ENCODE assay signal across 19 cellular contexts in genomic region chr1:175744833-175745232, GRCh38. TPM values are rescaled to one million over a fixed set of nuclear protein-coding genes. Genes with fewer than 3 reads are reported as not detected.
A peak's percentile ranks its signal among the peaks of the same experiment; 100 is the strongest.
DNase-seq lines count a peak whose midpoint lies in the region; ATAC-seq, FAIRE-seq and TF ChIP-seq lines count a peak whose summit lies in the region.
"Had no signal": no experiment of that assay in that cellular context is flagged by ENCODE, and none has a peak within 500 bp of the region (broad histone marks: within the 10 kb centered on the region; RNA-seq: fewer than 3 reads in every experiment).

No MANE protein-coding gene starts in this region.

- H3K4me3 ChIP-seq in right lobe of liver = no peak overlapping the region
- H3K4me3 ChIP-seq in HepG2 (replicated peaks in 1 of 3; ENCODE audit: insufficient read depth in 1 of 3, low read depth in 2 of 3, low read length in 3 of 3) = no peak overlapping the region
- no peak overlapping the region for H3K4me3 ChIP-seq in fibroblast of the aortic adventitia (ENCODE audit: low read depth, low read length)
- H3K4me3 ChIP-seq: right atrium auricular region had no signal

- no peak for TF ChIP-seq POLR2A in right lobe of liver (IDR thresholded peaks at IDR 0.05)
- TF ChIP-seq POLR2A in HepG2 (IDR thresholded peaks at IDR 0.05; ENCODE audit: insufficient read depth in 1 of 2, low read depth in 2 of 2, low read length in 2 of 2) = no peak

- TF ChIP-seq EP300 in HepG2 (IDR thresholded peaks at IDR 0.05; ENCODE audit: low read depth in 2 of 2, low read length in 2 of 2) (no peak), HepG2 (CRISPR knock-in tag; IDR thresholded peaks at IDR 0.05; ENCODE audit: borderline replicate concordance) (no peak)

- no peaks in the 10 kb centered on the region for H3K36me3 ChIP-seq in right lobe of liver
- H3K36me3 ChIP-seq in HepG2 (replicated peaks in 1 of 2; ENCODE audit: control insufficient read depth in 1 of 2, insufficient read depth in 2 of 2, low read length in 2 of 2) = no peaks in the 10 kb centered on the region
- H3K36me3 ChIP-seq: right atrium auricular region had no signal

- H2AFZ ChIP-seq in HepG2 (ENCODE audit: low read length) = no peak overlapping the region

- H4K20me1 ChIP-seq in HepG2 (ENCODE audit: insufficient read depth, low read length) = 0 out of 2 replicates have a peak, but pooled peaks cover 3% of the 10 kb centered on the region

- H3K27me3 ChIP-seq in right lobe of liver = no peaks in the 10 kb centered on the region
- H3K27me3 ChIP-seq in HepG2 (ENCODE audit: control insufficient read depth in 1 of 2, insufficient read depth in 2 of 2, low read length in 2 of 2) = no peaks in the 10 kb centered on the region; a peak in 1 of 5 replicates
- H3K27me3 ChIP-seq: right atrium auricular region had no signal

- DNase-seq in right lobe of liver (no peak), HepG2 (ENCODE audit: low spot score) (no peak), SK-MEL-5 (ENCODE audit: low read depth, low spot score) (peak; percentile 6), fibroblast of the aortic adventitia (ENCODE audit: low read depth) (no peak), NCI-H187 treated with DMSO at 0.1 percent for 48 hours (lab: John Stamatoyannopoulos, UW) (no peak), hepatic stellate cell (ENCODE audit: low spot score) (no peak), HTR-8/SVneo (ENCODE audit: insufficient read length, low spot score) (no peak)
- DNase-seq in stimulated activated CD4-positive, alpha-beta T cell treated with anti-CD3 and anti-CD28 coated beads, Interleukin-4, amount 100 ng/mL, for 1 hour = no peak
- DNase-seq: activated CD4-positive, alpha-beta T cell treated with anti-CD3 and anti-CD28 coated beads for 48 hours; activated CD8-positive, alpha-beta memory T cell treated with anti-CD3 and anti-CD28 coated beads, Interleukin-2, amount 50 U/mL, for 4 hours; anterior cingulate cortex; Caco-2; head of caudate nucleus; islet precursor cell; NCI-H82; SHP77 had no signal

- no peak for FAIRE-seq in HepG2 (lab: Jason Lieb, UNC)
- FAIRE-seq in HTR-8/SVneo (lab: Jason Lieb, UNC) = no peak

- TF ChIP-seq CTCF in right lobe of liver (IDR thresholded peaks at IDR 0.05) = peak in 3 of 4 donors; percentile 17 to 35 (median 31)
- TF ChIP-seq CTCF in HepG2 (CRISPR knock-in tag; IDR thresholded peaks at IDR 0.05) = no peak
- TF ChIP-seq CTCF in fibroblast of the aortic adventitia (IDR thresholded peaks at IDR 0.05; ENCODE audit: insufficient read depth, low read length) = peak; percentile 12

- CTCF ChIA-PET in HepG2 (lab: Yijun Ruan, JAX; ENCODE audit: low intra/inter-chr PET ratio, low total read pairs) = no interaction called here

- H3K9ac ChIP-seq in HepG2 (ENCODE audit: insufficient read depth, low read depth, low read length) = no peak overlapping the region

- no peak overlapping the region for H3K27ac ChIP-seq in right lobe of liver
- no peak overlapping the region for H3K27ac ChIP-seq in HepG2 (ENCODE audit: extremely low read length, insufficient read depth, low read length)
- H3K27ac ChIP-seq: right atrium auricular region had no signal

- H3K4me2 ChIP-seq in HepG2 (ENCODE audit: low read depth, low read length) = no peak overlapping the region

- POLR2A ChIA-PET in HepG2 (lab: Yijun Ruan, JAX) = no interaction called here

- BruUV-seq in HepG2 (replicated peaks; lab: Mats Ljungman, UMichigan) = no TSS peak

- in situ Hi-C loops in HepG2 (cut with HindIII; ENCODE audit: extremely low pct_ligation_motif_present, low pct_unique_long_range_greater_than_20kb) (no loop called here), SK-MEL-5 (cut with HindIII; ENCODE audit: low pct_unique_long_range_greater_than_20kb, low sequenced_read_pairs) (no loop called here)

- no peaks in the 10 kb centered on the region for H3K79me2 ChIP-seq in HepG2 (ENCODE audit: insufficient read depth, low read length)

- WGBS in right lobe of liver (ENCODE audit: insufficient coverage, low coverage, low lambda C conversion rate, missing lambda C conversion rate) = 64% methylated on average over 1 of the region's 1 CpG
- 0% methylated on average over 1 of the region's 1 CpG for WGBS in HepG2 (ENCODE audit: low lambda C conversion rate)

- peaks cover 0 to 4% (median 0%) of the 10 kb centered on the region in 4 donors for H3K4me1 ChIP-seq in right lobe of liver
- peaks cover 10% of the 10 kb centered on the region; the same call in 1 of the 2 replicates for H3K4me1 ChIP-seq in HepG2 (ENCODE audit: insufficient read depth, low read length)
- H3K4me1 ChIP-seq: Caco-2, right atrium auricular region had no signal

- no peaks in the 10 kb centered on the region for H3K9me3 ChIP-seq in right lobe of liver
- no peaks in the 10 kb centered on the region for H3K9me3 ChIP-seq in HepG2 (ENCODE audit: low read length)
- H3K9me3 ChIP-seq: Caco-2, right atrium auricular region had no signal

- intact Hi-C loops in right lobe of liver (cut with DNase I) (no loop called here), HepG2 (cut with micrococcal nuclease; ENCODE audit: unreplicated experiment) (loop anchor here (10.0 kb wide), 1 partner anchor 370 kb away; no protein-coding TSS in a partner anchor)

- no peak for TF ChIP-seq RAD21 in HepG2 (CRISPR knock-in tag; IDR thresholded peaks at IDR 0.05)

- no peak for ATAC-seq in right lobe of liver
- no peak for ATAC-seq in HepG2
- ATAC-seq: esophagus mucosa had no signal

TF ChIP-seq in HepG2, 621 proteins besides CTCF, POLR2A, EP300 and RAD21:
- TF ChIP-seq ATF7-NPFF (CRISPR knock-in tag; IDR thresholded peaks at IDR 0.05; ENCODE audit: low read depth) (no peak), EZH2 (conservative IDR thresholded peaks at IDR 0.05; ENCODE audit: low read depth, low read length) (no peak), ZBTB2 (CRISPR knock-in tag; IDR thresholded peaks at IDR 0.05; ENCODE audit: low read depth) (no peak), ZNF33A (CRISPR knock-in tag; IDR thresholded peaks at IDR 0.05; ENCODE audit: borderline replicate concordance) (no peak), ZSCAN29 (CRISPR knock-in tag; conservative IDR thresholded peaks at IDR 0.05) (no peak), ZNF430 (CRISPR knock-in tag; IDR thresholded peaks at IDR 0.05) (no peak), NFKBIZ (CRISPR knock-in tag; IDR thresholded peaks at IDR 0.05) (no peak), FIP1L1 (IDR thresholded peaks at IDR 0.05; ENCODE audit: borderline replicate concordance, insufficient read depth, low read depth, low read length) (no peak), ZNF549 (CRISPR knock-in tag; IDR thresholded peaks at IDR 0.05) (no peak), MAFF (IDR thresholded peaks at IDR 0.05; ENCODE audit: low read depth, low read length) (no peak), SKI (IDR thresholded peaks at IDR 0.05; ENCODE audit: partially characterized antibody) (no peak)

RNA-seq across cellular contexts. Expression of gene TNR, which starts 1.4 kb away (rescaled TPM):
- total RNA-seq in right lobe of liver (under 1 TPM in 3 of 6 experiments, not detected in 3; 0.05 to 0.16 (median 0.07) TPM), HepG2 (2016; rRNA removed; fragmentation: Illumina TruSeq; extraction: Trizol) (not detected in 2 replicates), fibroblast of the aortic adventitia (ENCODE audit: low replicate concordance) (not detected in 2 replicates)
- not detected in 2 replicates for total RNA-seq in HepG2 (2016; cell fraction: cytosol; rRNA removed; fragmentation: Illumina TruSeq; extraction: Trizol; ENCODE audit: low read depth)
- not detected in 2 replicates for total RNA-seq in HepG2 (2016; cell fraction: insoluble cytoplasmic fraction; rRNA removed; fragmentation: Illumina TruSeq; extraction: Trizol)
- not detected in 2 replicates for total RNA-seq in HepG2 (2016; cell fraction: membrane; rRNA removed; fragmentation: Illumina TruSeq; extraction: Trizol)
- not detected in 2 replicates for total RNA-seq in HepG2 (2016; cell fraction: nucleus; rRNA removed; fragmentation: Illumina TruSeq; extraction: Trizol)
- not detected in 2 replicates for polyA plus RNA-seq in HepG2 (2011; rRNA removed)
- not detected in 2 replicates for polyA plus RNA-seq in HepG2 (2011; cell fraction: cytosol; rRNA removed)
- not detected in 2 replicates for polyA plus RNA-seq in HepG2 (2011; cell fraction: nucleus; rRNA removed)
- not detected in 2 replicates for polyA plus RNA-seq in HepG2 (2012)
- not detected in 2 replicates for polyA plus RNA-seq in HepG2 (2016; cell fraction: cytosol; fragmentation: Illumina TruSeq; extraction: Trizol; ENCODE audit: low read depth)
- not detected in 2 replicates for polyA plus RNA-seq in HepG2 (2016; cell fraction: insoluble cytoplasmic fraction; fragmentation: Illumina TruSeq; extraction: Trizol; ENCODE audit: low read depth)
- not detected in 2 replicates for polyA plus RNA-seq in HepG2 (2016; cell fraction: membrane; fragmentation: Illumina TruSeq; extraction: Trizol; ENCODE audit: low read depth)
- polyA plus RNA-seq in HepG2 (2016; cell fraction: nucleus; fragmentation: Illumina TruSeq; extraction: Trizol; ENCODE audit: insufficient read depth, low read depth) = not detected in 2 replicates
- not detected in 2 replicates for polyA minus RNA-seq in HepG2 (2011; rRNA and poly(A)+ RNA removed; ENCODE audit: low replicate concordance)
- polyA minus RNA-seq in HepG2 (2011; cell fraction: cytosol; rRNA and poly(A)+ RNA removed) = not detected in 2 replicates
- polyA minus RNA-seq in HepG2 (2011; cell fraction: nucleus; rRNA and poly(A)+ RNA removed) = not detected in 2 replicates
- total RNA-seq in SK-MEL-5 (2014; rRNA removed; shearing (Covaris generic)) = not detected in 2 replicates
- polyA plus RNA-seq in SK-MEL-5 (2015; cell fraction: cytosol; rRNA removed) = not detected in 2 replicates
- polyA plus RNA-seq in SK-MEL-5 (2015; cell fraction: nucleus; rRNA removed) = not detected in 2 replicates
- total RNA-seq: Caco-2, H4 had no signal
